8 cellular contexts compared by ENCODE assay signal in the genomic region with DNA sequence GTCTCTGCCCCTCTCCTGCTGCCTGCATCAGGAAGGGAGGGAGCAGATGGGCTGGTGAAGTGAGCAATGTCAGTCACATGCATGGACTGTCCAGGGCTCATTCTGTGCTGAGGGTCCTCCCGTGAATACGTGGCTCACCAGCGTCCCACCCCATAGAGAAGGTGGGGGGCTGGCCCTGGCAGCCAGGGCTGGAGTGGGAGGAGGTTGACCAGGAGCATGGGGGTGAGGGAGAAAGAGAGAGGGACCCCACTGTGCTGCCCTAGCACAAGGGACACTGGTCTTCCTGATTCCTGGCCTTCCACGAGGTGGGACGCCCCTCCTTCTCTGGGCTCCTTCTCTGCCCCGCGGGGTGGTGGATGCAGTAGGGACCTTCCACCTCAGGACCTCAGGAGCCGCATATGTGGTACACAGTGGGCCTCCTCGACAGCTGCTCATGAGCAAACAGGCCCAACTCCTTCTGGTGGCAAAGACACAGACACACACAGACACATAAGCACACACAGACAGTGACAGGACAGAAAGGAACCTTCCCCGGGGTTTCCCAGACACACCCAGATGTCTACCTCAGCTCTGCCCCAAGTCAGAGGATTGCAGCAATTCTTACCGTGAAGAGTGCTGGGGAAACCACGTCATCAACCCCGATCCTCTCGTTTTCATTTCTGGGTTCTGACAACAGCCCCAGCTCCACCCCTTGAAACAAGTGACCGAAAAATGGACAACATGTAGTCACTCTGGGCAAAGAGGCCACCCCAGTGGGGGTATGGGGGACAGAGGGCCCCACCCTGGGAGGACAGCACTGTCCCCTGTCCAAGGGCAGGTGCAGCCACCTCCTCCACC. TPM values are rescaled to one million over a fixed set of nuclear protein-coding genes. Genes with fewer than 3 reads are reported as not detected.
A peak's percentile ranks its signal among the peaks of the same experiment; 100 is the strongest.
DNase-seq lines count a peak whose midpoint lies in the region; ATAC-seq and TF ChIP-seq lines count a peak whose summit lies in the region.

No MANE protein-coding gene starts in this region.

- H3K9me3 Mint-ChIP-seq in activated naive CD4-positive, alpha-beta T cell treated with anti-CD3 and anti-CD28 coated beads, Interleukin-2, amount 50 U/mL, for 24 hours = no peaks in the 10 kb centered on the region

- intact Hi-C loops in lower leg skin (cut with DNase I; ENCODE audit: low total_unique reads) = no loop called here

- POLR2A ChIA-PET in HEK293T (lab: Yijun Ruan, JAX) = no interaction called here

- peaks cover 12% of the 10 kb centered on the region for H3K4me1 Mint-ChIP-seq in activated naive CD4-positive, alpha-beta T cell treated with anti-CD3 and anti-CD28 coated beads, Interleukin-2, amount 50 U/mL, for 24 hours

- TF ChIP-seq POLR2A in lower leg skin (IDR thresholded peaks at IDR 0.05) = no peak

- peak; percentile 87 for DNase-seq in CD1c-positive myeloid dendritic cell (ENCODE audit: extremely low spot score)
- peak; percentile 41 for DNase-seq in NAMALWA (ENCODE audit: low spot score)
- peak; percentile 67 to 78 (median 70) for DNase-seq in stimulated activated CD4-positive, alpha-beta T cell treated with anti-CD3 and anti-CD28 coated beads, Interleukin-12 subunit alpha, Interleukin-12 subunit beta, amount 100 ng/mL, for 48 hours (ENCODE audit: low read depth in 2 of 3, low spot score in 1 of 3)
- DNase-seq in lower leg skin (ENCODE audit: low spot score in 2 of 2) = no peak
- no peak for DNase-seq in HEK293T (ENCODE audit: extremely low spot score)
- no peak for DNase-seq in DMS 273 (lab: John Stamatoyannopoulos, UW; ENCODE audit: unreplicated experiment)

- H3K4me3 Mint-ChIP-seq in activated naive CD4-positive, alpha-beta T cell treated with anti-CD3 and anti-CD28 coated beads, Interleukin-2, amount 50 U/mL, for 24 hours = peak overlapping the region; percentile 40

- WGBS in lower leg skin, 2 donors = 60% methylated on average over 15 of the region's 15 CpGs

- CTCF ChIA-PET in HEK293T (lab: Yijun Ruan, JAX) = interaction anchor here (2.0 kb wide), 1 partner anchor 84 kb away, joined by 7 read pairs; no protein-coding TSS in a partner anchor

- no peaks in the 10 kb centered on the region for H3K36me3 Mint-ChIP-seq in activated naive CD4-positive, alpha-beta T cell treated with anti-CD3 and anti-CD28 coated beads, Interleukin-2, amount 50 U/mL, for 24 hours

- ATAC-seq in GM21447 (IDR thresholded peaks at IDR 0.05; ENCODE audit: unreplicated experiment) = peak; percentile 83

- peak overlapping the region; percentile 78 for H3K27ac Mint-ChIP-seq in activated naive CD4-positive, alpha-beta T cell treated with anti-CD3 and anti-CD28 coated beads, Interleukin-2, amount 50 U/mL, for 24 hours

- no peak overlapping the region for H3K4me3 ChIP-seq in lower leg skin (ENCODE audit: low read depth, poor library complexity, severe bottlenecking)

- no peak for TF ChIP-seq CTCF in lower leg skin (IDR thresholded peaks at IDR 0.05)

- H3K27me3 Mint-ChIP-seq in activated naive CD4-positive, alpha-beta T cell treated with anti-CD3 and anti-CD28 coated beads, Interleukin-2, amount 50 U/mL, for 24 hours = no peaks in the 10 kb centered on the region

TF ChIP-seq in HEK293T, 16 proteins besides CTCF, POLR2A, EP300 and RAD21:
- TF ChIP-seq L3MBTL2 (conservative IDR thresholded peaks at IDR 0.05) (no peak), BHLHE40 (IDR thresholded peaks at IDR 0.05; ENCODE audit: borderline replicate concordance) (no peak), CTBP1 (IDR thresholded peaks at IDR 0.05; ENCODE audit: borderline replicate concordance) (no peak), SP1 (IDR thresholded peaks at IDR 0.05) (no peak)

RNA-seq across cellular contexts. Expression of a gene that starts 3.6 kb away (rescaled TPM):
- under 1 TPM in 2 of 4 donors, not detected in 2; 0.29 to 0.39 TPM for total RNA-seq in lower leg skin

RNA-seq across cellular contexts. Expression of a gene that starts 28.4 kb away (rescaled TPM):
- 1 to 10 TPM in 1 of 4 donors, under 1 TPM in 2, not detected in 1; 0.15 to 2.4 (median 0.21) TPM for total RNA-seq in lower leg skin

Comparison
In these comparisons a context has a peak if more than half of its experiments do, and no peak if none do; other contexts are left out.
1. DNase-seq: peak in CD1c-positive myeloid dendritic cell (single experiment), NAMALWA (single experiment) and stimulated activated CD4-positive, alpha-beta T cell treated with anti-CD3 and anti-CD28 coated beads, Interleukin-12 subunit alpha, Interleukin-12 subunit beta, amount 100 ng/mL, for 48 hours (3 of 3); none in lower leg skin (0 of 2), HEK293T (single experiment) and DMS 273 (single experiment).